ENCODE assay signal across 9 cellular contexts in genomic region chr1:10975567-10976326, GRCh38. TPM values are rescaled to one million over a fixed set of nuclear protein-coding genes. Genes with fewer than 3 reads are reported as not detected.
DNase-seq lines count a peak whose midpoint lies in the region; ATAC-seq, FAIRE-seq and TF ChIP-seq lines count a peak whose summit lies in the region.
"Had no signal": no experiment of that assay in that cellular context is flagged by ENCODE, and none has a peak within 500 bp of the region (broad histone marks: within the 10 kb centered on the region; RNA-seq: fewer than 3 reads in every experiment).

No MANE protein-coding gene starts in this region.

- H3K27me3 Mint-ChIP-seq in MCF 10A (ENCODE audit: insufficient read depth, unreplicated experiment) = no peaks in the 10 kb centered on the region

- no peak for TF ChIP-seq CTCF in MCF 10A (IDR thresholded peaks at IDR 0.05; ENCODE audit: unreplicated experiment)
- no peak for TF ChIP-seq CTCF in D721Med (IDR thresholded peaks at IDR 0.05; ENCODE audit: insufficient read depth, missing control alignments)

- no peak overlapping the region for H2AK5ac ChIP-seq in mesendoderm (ENCODE audit: low read length)

- H4K5ac ChIP-seq in mesendoderm (ENCODE audit: low read length) = no peak overlapping the region

- DNase-seq in AG08395 (ENCODE audit: low spot score) (peak; percentile 95), HT1080 (ENCODE audit: low read depth) (peak; percentile 85), MCF 10A (ENCODE audit: unreplicated experiment) (peak; percentile 77), mesendoderm (peak; percentile 53), D721Med (ENCODE audit: insufficient read length, low spot score) (no peak), NCI-H1092 treated with DMSO at 0.1 percent for 48 hours (lab: John Stamatoyannopoulos, UW) (no peak)
- no peak for DNase-seq in activated CD4-positive, alpha-beta T cell treated with anti-CD3 and anti-CD28 coated beads, Interleukin-2, amount 50 U/mL, for 48 hours

- H3K36me3 Mint-ChIP-seq in MCF 10A (ENCODE audit: insufficient read depth, unreplicated experiment) = no peaks in the 10 kb centered on the region
- H3K36me3 Mint-ChIP-seq: type B pancreatic cell had no signal

- H3K4me3 ChIP-seq in mesendoderm (ENCODE audit: low read length) = no peak overlapping the region

- peaks cover 3% of the 10 kb centered on the region for H3K4me1 ChIP-seq in mesendoderm (ENCODE audit: control insufficient read depth, low read depth, low read length)

- no peak overlapping the region for H3K18ac ChIP-seq in mesendoderm (ENCODE audit: low read length)

- H2BK15ac ChIP-seq in mesendoderm (replicated peaks; ENCODE audit: low read depth) = no peak overlapping the region

- H3K36me3 ChIP-seq in mesendoderm (ENCODE audit: control insufficient read depth, insufficient read depth, low read length) = no peaks in the 10 kb centered on the region

- ATAC-seq in GM18858 (IDR thresholded peaks at IDR 0.05; ENCODE audit: unreplicated experiment) = no peak

- H2BK5ac ChIP-seq in mesendoderm (ENCODE audit: low read length) = no peak overlapping the region

- no peak overlapping the region for H3K56ac ChIP-seq in mesendoderm (ENCODE audit: low read length)

- no peak overlapping the region for H3K23ac ChIP-seq in mesendoderm (ENCODE audit: low read length)

- H3K4me3 Mint-ChIP-seq in MCF 10A (ENCODE audit: unreplicated experiment) = peak overlapping the region; percentile 46
- H3K4me3 Mint-ChIP-seq: type B pancreatic cell had no signal

- no peak for FAIRE-seq in D721Med (lab: Jason Lieb, UNC)

- H2BK120ac ChIP-seq in mesendoderm (ENCODE audit: low read depth, low read length) = no peak overlapping the region

- H3K27ac ChIP-seq in mesendoderm (ENCODE audit: low read depth, low read length) = no peak overlapping the region

- H3K27me3 ChIP-seq in mesendoderm (ENCODE audit: insufficient read depth, low read length, poor library complexity) = no peaks in the 10 kb centered on the region

- no peak overlapping the region for H4K8ac ChIP-seq in mesendoderm (ENCODE audit: low read depth, low read length)

- H3K9ac ChIP-seq in mesendoderm (ENCODE audit: low read length) = no peak overlapping the region

- no peaks in the 10 kb centered on the region for H3K9me3 Mint-ChIP-seq in MCF 10A (ENCODE audit: unreplicated experiment)
- H3K9me3 Mint-ChIP-seq: type B pancreatic cell had no signal

- intact Hi-C loops in MCF 10A (cut with micrococcal nuclease) = loop anchor here (5.0 kb wide), 1 partner anchor 37 kb away; the partner anchor contains the start of gene TARDBP

- CTCF ChIA-PET in MCF 10A (lab: Yijun Ruan, JAX) = interaction anchor here (0.6 to 1.2 kb wide), 5 partner anchors 10 to 462 kb away, joined by 3 to 4 read pairs (median 3); no protein-coding TSS in a partner anchor

- peaks cover 27% of the 10 kb centered on the region for H3K4me1 Mint-ChIP-seq in MCF 10A (ENCODE audit: insufficient read depth, unreplicated experiment)

- no peak overlapping the region for H3K4me2 ChIP-seq in mesendoderm (ENCODE audit: low read length)

- no peaks in the 10 kb centered on the region for H3K79me2 ChIP-seq in mesendoderm (ENCODE audit: control insufficient read depth, insufficient read depth, low read length)

- no peak overlapping the region for H3K4ac ChIP-seq in mesendoderm (ENCODE audit: low read depth, low read length)

- POLR2A ChIA-PET in MCF 10A (lab: Yijun Ruan, JAX) = interaction anchor here (0.6 to 2.2 kb wide), 11 partner anchors 9 to 812 kb away, joined by 3 to 23 read pairs (median 3); partner anchors contain the start of gene TARDBP

- BruUV-seq in MCF 10A (replicated peaks; lab: Mats Ljungman, UMichigan) = no TSS peak

- no peaks in the 10 kb centered on the region for H3K79me1 ChIP-seq in mesendoderm (ENCODE audit: low read length)

- peak overlapping the region; percentile 49 for H3K27ac Mint-ChIP-seq in MCF 10A (ENCODE audit: low read depth, unreplicated experiment)
- H3K27ac Mint-ChIP-seq: type B pancreatic cell had no signal

- no CpG with 5 or more reads among the region's 19 CpGs for WGBS in mesendoderm (ENCODE audit: extremely low coverage, insufficient coverage, low lambda C conversion rate)

RNA-seq across cellular contexts. Expression of gene TARDBP, which starts 36.7 kb away (rescaled TPM):
- 70.1 and 84.6 TPM in 2 replicates for total RNA-seq in HT1080 (2014; rRNA removed; shearing (Covaris generic))
- polyA plus RNA-seq in HT1080 (2015; cell fraction: cytosol; rRNA removed) = 145 and 146 TPM in 2 replicates
- polyA plus RNA-seq in HT1080 (2015; cell fraction: nucleus; rRNA removed) = 184 and 191 TPM in 2 replicates
- total RNA-seq in MCF 10A (2022) = 144 and 172 TPM in 2 replicates
- polyA plus RNA-seq in mesendoderm (2013, experiment 1 of 2) = 297 TPM
- 294 TPM for polyA plus RNA-seq in mesendoderm (2013, experiment 2 of 2)

Comparison
In these comparisons a context has a peak if more than half of its experiments do, and no peak if none do; other contexts are left out.
1. DNase-seq: peak in AG08395 (single experiment), HT1080 (single experiment), MCF 10A (single experiment) and mesendoderm (single experiment); none in D721Med (single experiment), NCI-H1092 treated with DMSO at 0.1 percent for 48 hours (single experiment) and activated CD4-positive, alpha-beta T cell treated with anti-CD3 and anti-CD28 coated beads, Interleukin-2, amount 50 U/mL, for 48 hours (0 of 2).